20 cellular contexts compared by ENCODE assay signal in the genomic region with DNA sequence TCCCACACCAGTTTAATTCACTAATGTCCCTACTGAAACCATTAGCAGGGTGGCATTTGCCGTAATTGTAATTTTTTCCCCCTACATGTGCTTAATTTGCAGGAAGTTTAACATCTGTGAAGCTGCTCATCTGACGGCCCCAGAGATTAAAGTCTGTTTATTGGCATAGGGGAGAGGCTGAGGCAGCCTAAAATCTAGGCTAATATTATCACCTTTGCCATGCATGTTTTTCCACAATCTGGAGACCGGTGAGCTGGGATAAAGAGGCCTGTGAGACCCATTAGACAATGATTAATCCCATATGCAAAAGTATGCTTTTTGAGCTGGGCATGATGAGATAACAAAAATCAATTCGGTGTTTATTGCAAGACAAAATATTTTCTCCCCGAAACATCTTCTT.
"Had no signal": no experiment of that assay in that cellular context is flagged by ENCODE, and none has a peak within 500 bp of the region (broad histone marks: within the 10 kb centered on the region; RNA-seq: fewer than 3 reads in every experiment).

No MANE protein-coding gene starts in this region.

- H3K36me3 ChIP-seq: colonic mucosa, heart right ventricle, right lobe of liver, transverse colon had no signal

- H3K4me1 Mint-ChIP-seq: activated naive CD8-positive, alpha-beta T cell treated with anti-CD3 and anti-CD28 coated beads, Interleukin-2, amount 10 ng/mL, durations not matched to agents 7 days and 5 days; nephron; stimulated activated naive B cell treated with anti-CD40 and anti-IgM and Interleukin-4, amounts not matched to agents 10 μg/mL and 1 μg/mL and 100 μg/mL, for 72 hours had no signal

- H3K27me3 ChIP-seq: colonic mucosa, right lobe of liver, transverse colon had no signal

- ATAC-seq: heart right ventricle; left colon; right lobe of liver; stimulated activated naive B cell treated with anti-CD40 and anti-IgM and Interleukin-4, amounts not matched to agents 10 μg/mL and 1 μg/mL and 100 μg/mL, for 72 hours had no signal

- H3K4me3 Mint-ChIP-seq: activated CD4-positive, alpha-beta memory T cell treated with anti-CD3 and anti-CD28 coated beads for 36 hours; activated naive CD4-positive, alpha-beta T cell treated with anti-CD3 and anti-CD28 coated beads for 36 hours; activated naive CD8-positive, alpha-beta T cell treated with anti-CD3 and anti-CD28 coated beads, Interleukin-2, amount 10 ng/mL, durations not matched to agents 7 days and 5 days; nephron; stimulated activated naive B cell treated with anti-CD40 and anti-IgM and Interleukin-4, amounts not matched to agents 10 μg/mL and 1 μg/mL and 100 μg/mL, for 72 hours had no signal

- H3K27me3 Mint-ChIP-seq: activated naive CD8-positive, alpha-beta T cell treated with anti-CD3 and anti-CD28 coated beads, Interleukin-2, amount 10 ng/mL, durations not matched to agents 7 days and 5 days had no signal

- H3K36me3 Mint-ChIP-seq: activated CD4-positive, alpha-beta memory T cell treated with anti-CD3 and anti-CD28 coated beads for 36 hours; activated naive CD8-positive, alpha-beta T cell treated with anti-CD3 and anti-CD28 coated beads, Interleukin-2, amount 10 ng/mL, durations not matched to agents 7 days and 5 days; stimulated activated naive B cell treated with anti-CD40 and anti-IgM and Interleukin-4, amounts not matched to agents 10 μg/mL and 1 μg/mL and 100 μg/mL, for 72 hours had no signal

- H3K27ac ChIP-seq: colonic mucosa, epithelial cell of prostate, heart right ventricle, right lobe of liver, skin epidermis, transverse colon had no signal

- DNase-seq: activated CD4-positive, alpha-beta memory T cell treated with anti-CD3 and anti-CD28 coated beads for 36 hours; activated CD4-positive, alpha-beta T cell treated with anti-CD3 and anti-CD28 coated beads for 48 hours; activated CD4-positive, CD25-positive, alpha-beta regulatory T cell; activated effector memory CD4-positive, alpha-beta T cell treated with Interleukin-2 at 50 U/mL for 16 hours; activated naive CD4-positive, alpha-beta T cell treated with anti-CD3 and anti-CD28 coated beads for 36 hours; activated naive CD8-positive, alpha-beta T cell treated with anti-CD3 and anti-CD28 coated beads, Interleukin-2, amount 10 ng/mL, durations not matched to agents 7 days and 5 days; activated T-cell treated with anti-CD3 and anti-CD28 coated beads, Interleukin-2, amount 50 U/mL, for 48 hours; amniotic stem cell; colonic mucosa; heart right ventricle; left colon; mesenchymal stem cell; posterior cingulate gyrus; right lobe of liver; stimulated activated CD4-positive, alpha-beta T cell treated with anti-CD3 and anti-CD28 coated beads, Interleukin-1b, Interleukin-23, amount 100 ng/mL, for 48 hours; stimulated activated naive B cell treated with anti-CD40 and anti-IgM and Interleukin-4, amounts not matched to agents 10 μg/mL and 1 μg/mL and 100 μg/mL, for 72 hours; transverse colon had no signal

- H3K4me1 ChIP-seq: colonic mucosa, heart right ventricle, right lobe of liver, transverse colon had no signal

- H3K4me3 ChIP-seq: colonic mucosa, heart right ventricle, right lobe of liver, skin epidermis, transverse colon had no signal

- H3K27ac Mint-ChIP-seq: activated CD4-positive, alpha-beta memory T cell treated with anti-CD3 and anti-CD28 coated beads for 36 hours; activated naive CD4-positive, alpha-beta T cell treated with anti-CD3 and anti-CD28 coated beads for 36 hours; activated naive CD8-positive, alpha-beta T cell treated with anti-CD3 and anti-CD28 coated beads, Interleukin-2, amount 10 ng/mL, durations not matched to agents 7 days and 5 days; nephron; stimulated activated naive B cell treated with anti-CD40 and anti-IgM and Interleukin-4, amounts not matched to agents 10 μg/mL and 1 μg/mL and 100 μg/mL, for 72 hours had no signal

- H3K9me3 Mint-ChIP-seq: activated CD4-positive, alpha-beta memory T cell treated with anti-CD3 and anti-CD28 coated beads for 36 hours; activated naive CD4-positive, alpha-beta T cell treated with anti-CD3 and anti-CD28 coated beads for 36 hours; activated naive CD8-positive, alpha-beta T cell treated with anti-CD3 and anti-CD28 coated beads, Interleukin-2, amount 10 ng/mL, durations not matched to agents 7 days and 5 days; nephron; stimulated activated naive B cell treated with anti-CD40 and anti-IgM and Interleukin-4, amounts not matched to agents 10 μg/mL and 1 μg/mL and 100 μg/mL, for 72 hours had no signal

- H3K9me3 ChIP-seq: colonic mucosa, heart right ventricle, right lobe of liver, transverse colon had no signal
